1 cellular context compared by ENCODE assay signal in the genomic region with DNA sequence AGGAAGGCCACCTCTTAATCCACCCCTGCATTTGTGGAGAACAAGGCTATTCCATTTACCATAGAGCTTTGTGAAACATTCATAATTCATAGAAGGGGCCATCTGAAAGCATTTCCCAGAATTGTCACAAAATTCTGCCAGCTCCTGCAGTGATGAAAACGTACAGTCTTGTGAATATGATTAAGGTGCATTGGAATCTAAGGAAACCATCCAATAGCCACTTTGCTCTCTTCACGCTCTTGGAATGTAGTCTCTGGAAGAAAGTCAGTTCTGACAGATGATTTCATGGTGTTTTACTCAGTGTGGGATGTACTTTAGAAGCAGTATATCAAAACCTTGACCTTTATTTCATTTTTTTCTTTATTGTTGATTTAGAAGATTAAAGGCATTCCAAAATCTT.
TF ChIP-seq lines count a peak whose summit lies in the region.

No MANE protein-coding gene starts in this region.

TF ChIP-seq in HepG2, 621 proteins besides CTCF, POLR2A, EP300 and RAD21 (continued from another document):
- TF ChIP-seq, protein P1, sequence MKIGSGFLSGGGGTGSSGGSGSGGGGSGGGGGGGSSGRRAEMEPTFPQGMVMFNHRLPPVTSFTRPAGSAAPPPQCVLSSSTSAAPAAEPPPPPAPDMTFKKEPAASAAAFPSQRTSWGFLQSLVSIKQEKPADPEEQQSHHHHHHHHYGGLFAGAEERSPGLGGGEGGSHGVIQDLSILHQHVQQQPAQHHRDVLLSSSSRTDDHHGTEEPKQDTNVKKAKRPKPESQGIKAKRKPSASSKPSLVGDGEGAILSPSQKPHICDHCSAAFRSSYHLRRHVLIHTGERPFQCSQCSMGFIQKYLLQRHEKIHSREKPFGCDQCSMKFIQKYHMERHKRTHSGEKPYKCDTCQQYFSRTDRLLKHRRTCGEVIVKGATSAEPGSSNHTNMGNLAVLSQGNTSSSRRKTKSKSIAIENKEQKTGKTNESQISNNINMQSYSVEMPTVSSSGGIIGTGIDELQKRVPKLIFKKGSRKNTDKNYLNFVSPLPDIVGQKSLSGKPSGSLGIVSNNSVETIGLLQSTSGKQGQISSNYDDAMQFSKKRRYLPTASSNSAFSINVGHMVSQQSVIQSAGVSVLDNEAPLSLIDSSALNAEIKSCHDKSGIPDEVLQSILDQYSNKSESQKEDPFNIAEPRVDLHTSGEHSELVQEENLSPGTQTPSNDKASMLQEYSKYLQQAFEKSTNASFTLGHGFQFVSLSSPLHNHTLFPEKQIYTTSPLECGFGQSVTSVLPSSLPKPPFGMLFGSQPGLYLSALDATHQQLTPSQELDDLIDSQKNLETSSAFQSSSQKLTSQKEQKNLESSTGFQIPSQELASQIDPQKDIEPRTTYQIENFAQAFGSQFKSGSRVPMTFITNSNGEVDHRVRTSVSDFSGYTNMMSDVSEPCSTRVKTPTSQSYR (CRISPR knock-in tag; IDR thresholded peaks at IDR 0.05; ENCODE audit: borderline replicate concordance): no peak
- TF ChIP-seq, protein P2, sequence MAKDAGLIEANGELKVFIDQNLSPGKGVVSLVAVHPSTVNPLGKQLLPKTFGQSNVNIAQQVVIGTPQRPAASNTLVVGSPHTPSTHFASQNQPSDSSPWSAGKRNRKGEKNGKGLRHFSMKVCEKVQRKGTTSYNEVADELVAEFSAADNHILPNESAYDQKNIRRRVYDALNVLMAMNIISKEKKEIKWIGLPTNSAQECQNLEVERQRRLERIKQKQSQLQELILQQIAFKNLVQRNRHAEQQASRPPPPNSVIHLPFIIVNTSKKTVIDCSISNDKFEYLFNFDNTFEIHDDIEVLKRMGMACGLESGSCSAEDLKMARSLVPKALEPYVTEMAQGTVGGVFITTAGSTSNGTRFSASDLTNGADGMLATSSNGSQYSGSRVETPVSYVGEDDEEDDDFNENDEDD (CRISPR knock-in tag; IDR thresholded peaks at IDR 0.05; ENCODE audit: borderline replicate concordance): no peak
- no peak for TF ChIP-seq SMAD9 (CRISPR knock-in tag; IDR thresholded peaks at IDR 0.05)
- TF ChIP-seq ZNF441 (CRISPR knock-in tag; IDR thresholded peaks at IDR 0.05; ENCODE audit: borderline replicate concordance): no peak
- TF ChIP-seq ZNF614 (CRISPR knock-in tag; IDR thresholded peaks at IDR 0.05; ENCODE audit: borderline replicate concordance): no peak
- no peak for TF ChIP-seq ZMYM2 (CRISPR knock-in tag; IDR thresholded peaks at IDR 0.05)
- TF ChIP-seq PCBP1 (IDR thresholded peaks at IDR 0.05; ENCODE audit: borderline replicate concordance, low read depth, low read length): no peak
- TF ChIP-seq, protein P3, sequence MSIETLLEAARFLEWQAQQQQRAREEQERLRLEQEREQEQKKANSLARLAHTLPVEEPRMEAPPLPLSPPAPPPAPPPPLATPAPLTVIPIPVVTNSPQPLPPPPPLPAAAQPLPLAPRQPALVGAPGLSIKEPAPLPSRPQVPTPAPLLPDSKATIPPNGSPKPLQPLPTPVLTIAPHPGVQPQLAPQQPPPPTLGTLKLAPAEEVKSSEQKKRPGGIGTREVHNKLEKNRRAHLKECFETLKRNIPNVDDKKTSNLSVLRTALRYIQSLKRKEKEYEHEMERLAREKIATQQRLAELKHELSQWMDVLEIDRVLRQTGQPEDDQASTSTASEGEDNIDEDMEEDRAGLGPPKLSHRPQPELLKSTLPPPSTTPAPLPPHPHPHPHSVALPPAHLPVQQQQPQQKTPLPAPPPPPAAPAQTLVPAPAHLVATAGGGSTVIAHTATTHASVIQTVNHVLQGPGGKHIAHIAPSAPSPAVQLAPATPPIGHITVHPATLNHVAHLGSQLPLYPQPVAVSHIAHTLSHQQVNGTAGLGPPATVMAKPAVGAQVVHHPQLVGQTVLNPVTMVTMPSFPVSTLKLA (IDR thresholded peaks at IDR 0.05): no peak
- no peak for TF ChIP-seq ZNF468 (CRISPR knock-in tag; IDR thresholded peaks at IDR 0.05)
- TF ChIP-seq, protein P4, sequence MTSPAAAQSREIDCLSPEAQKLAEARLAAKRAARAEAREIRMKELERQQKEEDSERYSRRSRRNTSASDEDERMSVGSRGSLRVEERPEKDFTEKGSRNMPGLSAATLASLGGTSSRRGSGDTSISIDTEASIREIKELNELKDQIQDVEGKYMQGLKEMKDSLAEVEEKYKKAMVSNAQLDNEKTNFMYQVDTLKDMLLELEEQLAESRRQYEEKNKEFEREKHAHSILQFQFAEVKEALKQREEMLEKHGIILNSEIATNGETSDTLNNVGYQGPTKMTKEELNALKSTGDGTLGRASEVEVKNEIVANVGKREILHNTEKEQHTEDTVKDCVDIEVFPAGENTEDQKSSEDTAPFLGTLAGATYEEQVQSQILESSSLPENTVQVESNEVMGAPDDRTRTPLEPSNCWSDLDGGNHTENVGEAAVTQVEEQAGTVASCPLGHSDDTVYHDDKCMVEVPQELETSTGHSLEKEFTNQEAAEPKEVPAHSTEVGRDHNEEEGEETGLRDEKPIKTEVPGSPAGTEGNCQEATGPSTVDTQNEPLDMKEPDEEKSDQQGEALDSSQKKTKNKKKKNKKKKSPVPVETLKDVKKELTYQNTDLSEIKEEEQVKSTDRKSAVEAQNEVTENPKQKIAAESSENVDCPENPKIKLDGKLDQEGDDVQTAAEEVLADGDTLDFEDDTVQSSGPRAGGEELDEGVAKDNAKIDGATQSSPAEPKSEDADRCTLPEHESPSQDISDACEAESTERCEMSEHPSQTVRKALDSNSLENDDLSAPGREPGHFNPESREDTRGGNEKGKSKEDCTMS (CRISPR knock-in tag; conservative IDR thresholded peaks at IDR 0.05): no peak
- no peak for TF ChIP-seq SOX6 (IDR thresholded peaks at IDR 0.05)
- TF ChIP-seq SOX6 (CRISPR knock-in tag; IDR thresholded peaks at IDR 0.05): no peak
- TF ChIP-seq HMG20A (CRISPR knock-in tag; IDR thresholded peaks at IDR 0.05; ENCODE audit: borderline replicate concordance): no peak
- no peak for TF ChIP-seq CBX5 (CRISPR knock-in tag; IDR thresholded peaks at IDR 0.05; ENCODE audit: borderline replicate concordance)
- no peak for TF ChIP-seq MAF1 (CRISPR knock-in tag; IDR thresholded peaks at IDR 0.05; ENCODE audit: borderline replicate concordance)
